In the genomic region with DNA sequence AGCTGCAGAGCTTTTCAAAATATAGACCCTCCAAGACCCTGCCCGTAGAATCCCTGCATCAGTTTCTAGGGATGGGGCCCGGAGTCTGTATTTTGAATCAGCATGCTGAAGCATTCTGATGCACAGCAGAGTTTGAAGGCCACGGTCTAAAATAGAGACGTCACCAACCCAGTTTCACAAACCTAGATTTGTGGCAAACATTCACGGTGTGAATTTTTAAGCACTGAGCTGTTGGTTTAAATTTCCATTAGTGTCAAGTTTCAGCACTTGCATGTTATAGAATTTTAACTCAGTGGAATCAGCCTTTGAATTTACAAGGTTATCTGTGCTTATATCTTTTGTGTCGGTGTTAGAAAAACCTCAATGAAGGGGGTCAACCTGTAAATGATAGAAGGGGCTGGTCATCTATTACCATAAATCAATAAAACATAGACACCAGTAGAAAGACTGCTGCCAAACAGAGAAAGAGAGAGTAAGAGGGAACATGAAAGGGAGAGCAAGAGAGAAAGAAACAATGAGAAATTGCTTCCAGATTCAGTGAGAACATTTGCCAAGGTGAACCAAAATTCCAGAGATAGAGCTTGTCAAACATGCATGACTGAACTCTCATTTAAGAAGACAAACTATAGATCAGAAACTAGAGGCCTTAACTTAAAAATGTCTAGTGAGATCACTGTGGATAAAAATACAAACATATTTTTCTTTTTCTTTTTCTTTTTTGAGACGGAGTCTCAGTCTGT, we compare ENCODE assay signal across 22 cellular contexts.
"Had no signal": no experiment of that assay in that cellular context is flagged by ENCODE, and none has a peak within 500 bp of the region (broad histone marks: within the 10 kb centered on the region; RNA-seq: fewer than 3 reads in every experiment).

No MANE protein-coding gene starts in this region.

- H3K27ac ChIP-seq: SJSA1, SK-N-MC had no signal

- ATAC-seq: HepG2 had no signal

- DNase-seq: IMR-90, Karpas-422, KG1, MG63, NCI-H1092, NCI-H1105 treated with DMSO at 0.1 percent for 48 hours, NCI-H1417 treated with DMSO at 0.1 percent for 48 hours, NCI-H146, NCI-H1694 treated with DMSO at 0.1 percent for 48 hours, NCI-H1930, NCI-H2081, NCI-H2107, NCI-H2227 treated with DMSO at 0.1 percent for 48 hours, NCI-H524, NCI-H526 treated with DMSO at 0.1 percent for 48 hours, NCI-H748 treated with DMSO at 0.1 percent for 48 hours, Right ventricle myocardium superior, RPMI8226, SIG-M5 had no signal

- H3K4me3 ChIP-seq: MG63, SJSA1, SK-N-MC had no signal

- H3K4me1 ChIP-seq: SJSA1 had no signal

- H3K36me3 ChIP-seq: MG63, SJSA1 had no signal

- H3K27me3 ChIP-seq: MG63, SJSA1 had no signal

- H3K9me3 ChIP-seq: MG63, SJSA1 had no signal
